ENCODE assay signal across 21 cellular contexts in the genomic region with DNA sequence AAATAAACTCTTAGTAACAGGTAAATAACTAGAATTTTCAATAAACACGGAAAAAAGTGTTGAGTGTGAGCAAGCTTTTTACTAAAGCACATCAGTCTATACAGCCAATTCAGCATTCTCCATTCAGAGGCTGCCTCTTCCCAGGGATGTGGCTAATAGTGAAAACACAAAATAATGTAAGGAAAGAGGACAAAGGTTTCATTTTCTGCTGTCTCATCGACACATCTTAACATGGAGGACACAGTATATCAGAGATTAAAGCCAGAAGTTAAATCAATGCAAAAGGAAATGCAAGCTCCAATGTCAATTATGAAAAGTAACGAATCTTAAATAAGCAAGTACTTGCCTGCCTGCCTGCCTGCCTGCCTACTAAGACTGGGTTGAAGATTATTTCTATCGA.
"Had no signal": no experiment of that assay in that cellular context is flagged by ENCODE, and none has a peak within 500 bp of the region (broad histone marks: within the 10 kb centered on the region; RNA-seq: fewer than 3 reads in every experiment).

No MANE protein-coding gene starts in this region.

- H3K9me3 Mint-ChIP-seq: mesothelial cell of epicardium had no signal

- H3K4me3 Mint-ChIP-seq: mesothelial cell of epicardium had no signal

- H3K27me3 Mint-ChIP-seq: progenitor cell of endocrine pancreas had no signal

- FAIRE-seq: bronchial epithelial cell, kidney, urothelium cell line had no signal

- DNase-seq: activated CD4-positive, alpha-beta T cell treated with anti-CD3 and anti-CD28 coated beads, Interleukin-2, amount 50 U/mL, for 4 hours; activated effector memory CD4-positive, alpha-beta T cell treated with Interleukin-2 at 50 U/mL for 16 hours; activated naive CD4-positive, alpha-beta T cell treated with anti-CD3 and anti-CD28 coated beads, Interleukin-2, amount 50 U/mL, for 16 hours; activated T-cell treated with anti-CD3 and anti-CD28 coated beads for 4 hours; adrenal gland; dorsolateral prefrontal cortex; gastrocnemius medialis; head of caudate nucleus; kidney; left lung; stimulated activated CD4-positive, alpha-beta T cell treated with anti-CD3 and anti-CD28 coated beads, Interleukin-2, amount 100 ng/mL, for 24 hours; stimulated activated naive CD8-positive, alpha-beta T cell treated with anti-CD3 and anti-CD28 coated beads, Interleukin-15, Interleukin-2, amounts not matched to agents 100 U/mL and 50 U/mL, for 24 hours; substantia nigra; T-helper 2 cell; tibial artery; WERI-Rb-1 had no signal

- H3K27ac Mint-ChIP-seq: progenitor cell of endocrine pancreas had no signal

- H3K27ac ChIP-seq: dorsolateral prefrontal cortex, gastrocnemius medialis, left lung, right atrium auricular region, tibial artery, WERI-Rb-1 had no signal

- ATAC-seq: gastrocnemius medialis; left lung; stimulated activated naive CD8-positive, alpha-beta T cell treated with anti-CD3 and anti-CD28 coated beads, Interleukin-15, Interleukin-2, amounts not matched to agents 100 U/mL and 50 U/mL, for 24 hours had no signal

- H3K27me3 ChIP-seq: adrenal gland, dorsolateral prefrontal cortex, gastrocnemius medialis, right atrium auricular region, tibial artery had no signal
